Comparison of ENCODE assay signal across 17 cellular contexts in the genomic region with DNA sequence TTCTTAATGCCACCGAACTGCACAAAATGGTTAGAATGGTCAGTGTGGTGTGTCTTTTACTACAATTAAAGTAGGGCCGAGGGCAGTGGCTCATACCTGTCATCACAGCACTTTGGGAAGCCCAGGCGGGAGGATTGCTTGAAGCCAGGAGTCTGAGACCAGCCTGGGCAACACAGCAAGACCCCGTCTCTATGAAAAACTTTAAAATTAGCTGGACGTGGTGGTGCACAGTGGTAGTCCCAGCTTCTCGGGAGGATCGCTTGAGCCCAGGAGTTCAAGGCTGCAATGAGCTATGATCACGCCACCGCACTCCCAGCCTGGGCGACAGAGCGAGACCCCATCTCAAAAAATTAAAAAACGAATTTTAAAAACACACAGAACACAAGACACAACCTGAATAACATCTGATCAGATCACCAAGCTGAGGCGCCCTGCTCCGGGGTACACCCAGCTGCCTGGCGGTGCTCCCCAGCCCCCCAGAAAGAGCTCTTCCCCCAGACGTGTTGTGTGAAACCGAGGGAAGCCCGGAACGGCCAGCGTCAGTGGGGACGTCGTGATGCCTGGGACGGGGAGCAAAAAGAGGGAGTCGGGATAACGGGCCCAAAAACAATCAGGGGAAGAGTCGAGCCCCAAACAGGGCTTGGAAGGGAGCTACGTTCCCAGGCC.
DNase-seq lines count a peak whose midpoint lies in the region; ATAC-seq and TF ChIP-seq lines count a peak whose summit lies in the region.
"Had no signal": no experiment of that assay in that cellular context is flagged by ENCODE, and none has a peak within 500 bp of the region (broad histone marks: within the 10 kb centered on the region; RNA-seq: fewer than 3 reads in every experiment).

No MANE protein-coding gene starts in this region.

- CTCF ChIA-PET in activated CD4-positive, alpha-beta T cell treated with anti-CD3 and anti-CD28 coated beads for 36 hours (lab: Charles Lee), result no interaction called here
- CTCF ChIA-PET in CD4-positive, alpha-beta memory T cell (lab: Charles Lee; ENCODE audit: partially characterized antibody), result interaction anchor here (0.7 to 1.7 kb wide), 4 partner anchors 14 to 37 kb away, joined by 3 to 6 read pairs (median 4); no protein-coding TSS in a partner anchor

- no peaks in the 10 kb centered on the region for H3K27me3 Mint-ChIP-seq in activated CD4-positive, alpha-beta T cell treated with anti-CD3 and anti-CD28 coated beads for 36 hours
- no peaks in the 10 kb centered on the region for H3K27me3 Mint-ChIP-seq in CD4-positive, alpha-beta memory T cell
- no peaks in the 10 kb centered on the region for H3K27me3 Mint-ChIP-seq in nephron progenitor cell (ENCODE audit: low read depth, poor library complexity)
- H3K27me3 Mint-ChIP-seq: memory B cell had no signal

- H3K4me1 ChIP-seq in CD4-positive, alpha-beta memory T cell (ENCODE audit: insufficient read depth, low read length), result peaks cover 52% of the 10 kb centered on the region
- H3K4me1 ChIP-seq in ascending aorta (peaks cover 18 to 54% of the 10 kb centered on the region in 2 donors), foreskin keratinocyte (no peaks in the 10 kb centered on the region)

- H3K27ac ChIP-seq in CD4-positive, alpha-beta memory T cell (ENCODE audit: low read depth, low read length), result peak overlapping the region; percentile 98
- peak overlapping the region; percentile 98 to 99 for H3K27ac ChIP-seq in ascending aorta
- H3K27ac ChIP-seq in foreskin keratinocyte, result no peak overlapping the region

- no peak for TF ChIP-seq CTCF in ascending aorta (IDR thresholded peaks at IDR 0.05)
- TF ChIP-seq CTCF in nephron progenitor cell (IDR thresholded peaks at IDR 0.05), result no peak
- no peak for TF ChIP-seq CTCF in foreskin keratinocyte (conservative IDR thresholded peaks at IDR 0.05)

- ATAC-seq in activated CD4-positive, alpha-beta T cell treated with anti-CD3 and anti-CD28 coated beads for 36 hours, result no peak
- ATAC-seq in foreskin keratinocyte (no peak), GM21825 (IDR thresholded peaks at IDR 0.05; ENCODE audit: unreplicated experiment) (no peak)
- ATAC-seq: gastrocnemius medialis had no signal

- POLR2A ChIA-PET in activated CD4-positive, alpha-beta T cell treated with anti-CD3 and anti-CD28 coated beads for 36 hours (lab: Charles Lee), result no interaction called here
- POLR2A ChIA-PET in CD4-positive, alpha-beta memory T cell (lab: Charles Lee; ENCODE audit: partially characterized antibody), result interaction anchor here (0.6 to 9.8 kb wide), 3 partner anchors 15 to 249 kb away, joined by 3 to 200 read pairs (median 55); no protein-coding TSS in a partner anchor

- H3K4me3 Mint-ChIP-seq in activated CD4-positive, alpha-beta T cell treated with anti-CD3 and anti-CD28 coated beads for 36 hours, result peak overlapping the region; percentile 78
- H3K4me3 Mint-ChIP-seq in CD4-positive, alpha-beta memory T cell, result peak overlapping the region in 4 of 8 donors; percentile 10 to 63 (median 40)
- H3K4me3 Mint-ChIP-seq in nephron progenitor cell, result no peak overlapping the region

- DNase-seq in activated CD4-positive, alpha-beta T cell treated with anti-CD3 and anti-CD28 coated beads for 36 hours, result no peak
- no peak for DNase-seq in activated CD4-positive, alpha-beta T cell treated with anti-CD3 and anti-CD28 coated beads, Interleukin-2, amount 50 U/mL, for 4 hours
- DNase-seq in CD4-positive, alpha-beta memory T cell, result no peak
- no peak for DNase-seq in ascending aorta (ENCODE audit: low spot score in 2 of 2)
- DNase-seq in nephron progenitor cell, result no peak
- DNase-seq in foreskin keratinocyte, result no peak
- DNase-seq in DMS 273 (lab: John Stamatoyannopoulos, UW; ENCODE audit: unreplicated experiment), result no peak
- DNase-seq: activated CD8-positive, alpha-beta memory T cell treated with anti-CD3 and anti-CD28 coated beads for 24 hours; cerebellar nuclear complex; gastrocnemius medialis; H7; NCI-H1930; SIG-M5; stimulated activated CD4-positive, alpha-beta T cell treated with anti-CD3 and anti-CD28 coated beads, Interleukin-2, amount 100 ng/mL, for 24 hours had no signal

- H3K9me3 Mint-ChIP-seq in activated CD4-positive, alpha-beta T cell treated with anti-CD3 and anti-CD28 coated beads for 36 hours (ENCODE audit: low read depth), result peaks cover 2% of the 10 kb centered on the region
- H3K9me3 Mint-ChIP-seq in CD4-positive, alpha-beta memory T cell, result peaks cover 0 to 4% (median 2%) of the 10 kb centered on the region in 8 donors
- no peaks in the 10 kb centered on the region for H3K9me3 Mint-ChIP-seq in nephron progenitor cell

- peaks cover 41% of the 10 kb centered on the region for H3K36me3 Mint-ChIP-seq in activated CD4-positive, alpha-beta T cell treated with anti-CD3 and anti-CD28 coated beads for 36 hours (ENCODE audit: low read depth)
- H3K36me3 Mint-ChIP-seq in CD4-positive, alpha-beta memory T cell, result peaks cover 3 to 11% of the 10 kb centered on the region in 2 donors
- H3K36me3 Mint-ChIP-seq in nephron progenitor cell (ENCODE audit: low read depth), result peaks cover 12% of the 10 kb centered on the region

- peaks cover 62% of the 10 kb centered on the region for H3K4me1 Mint-ChIP-seq in activated CD4-positive, alpha-beta T cell treated with anti-CD3 and anti-CD28 coated beads for 36 hours
- H3K4me1 Mint-ChIP-seq in CD4-positive, alpha-beta memory T cell, result peaks cover 25 to 55% (median 41%) of the 10 kb centered on the region in 4 donors
- peaks cover 52% of the 10 kb centered on the region for H3K4me1 Mint-ChIP-seq in nephron progenitor cell

- H3K9me3 ChIP-seq in CD4-positive, alpha-beta memory T cell (ENCODE audit: control insufficient read depth in 1 of 2, low read length in 2 of 2), result no peaks in the 10 kb centered on the region
- no peaks in the 10 kb centered on the region for H3K9me3 ChIP-seq in ascending aorta
- H3K9me3 ChIP-seq: adrenal gland, gastrocnemius medialis had no signal

- H3K4me3 ChIP-seq in CD4-positive, alpha-beta memory T cell (ENCODE audit: low read length in 2 of 2), result no peak overlapping the region
- peak overlapping the region in 1 of 2 donors; percentile 42 for H3K4me3 ChIP-seq in ascending aorta
- H3K4me3 ChIP-seq: adrenal gland had no signal

- H3K27me3 ChIP-seq in CD4-positive, alpha-beta memory T cell (ENCODE audit: insufficient read depth, low read length), result no peaks in the 10 kb centered on the region
- no peaks in the 10 kb centered on the region for H3K27me3 ChIP-seq in ascending aorta
- no peaks in the 10 kb centered on the region for H3K27me3 ChIP-seq in foreskin keratinocyte
- H3K27me3 ChIP-seq: adrenal gland, gastrocnemius medialis had no signal

- H3K27ac Mint-ChIP-seq in activated CD4-positive, alpha-beta T cell treated with anti-CD3 and anti-CD28 coated beads for 36 hours, result peak overlapping the region; percentile 91
- peak overlapping the region; percentile 36 to 100 (median 75) for H3K27ac Mint-ChIP-seq in CD4-positive, alpha-beta memory T cell
- peak overlapping the region; percentile 48 for H3K27ac Mint-ChIP-seq in nephron progenitor cell

- intact Hi-C loops in activated CD4-positive, alpha-beta T cell treated with anti-CD3 and anti-CD28 coated beads for 36 hours (cut with DNase I, micrococcal nuclease), result loop anchor here (5.0 to 10.0 kb wide), 8 partner anchors 78 to 1807 kb away; partner anchors contain the start of genes DNAAF5 (in 1 of the 2), GPR146 (in 1 of the 2), PDGFA (in 1 of the 2) and PRKAR1B (in 1 of the 2)
- intact Hi-C loops in CD4-positive, alpha-beta memory T cell (cut with micrococcal nuclease), result no loop called here
- intact Hi-C loops in ascending aorta (cut with DNase I), result loop anchor here (2.0 to 10.0 kb wide), 7 partner anchors 57 to 935 kb away; partner anchors contain the start of gene MAFK

- H3K36me3 ChIP-seq in CD4-positive, alpha-beta memory T cell (ENCODE audit: insufficient read depth, low read length), result no peaks in the 10 kb centered on the region
- H3K36me3 ChIP-seq in ascending aorta, result no peaks in the 10 kb centered on the region
- H3K36me3 ChIP-seq: gastrocnemius medialis had no signal
